ENCODE assay signal across 16 cellular contexts in genomic region chr9:91086657-91087563, GRCh38.
"Had no signal": no experiment of that assay in that cellular context is flagged by ENCODE, and none has a peak within 500 bp of the region (broad histone marks: within the 10 kb centered on the region; RNA-seq: fewer than 3 reads in every experiment).

No MANE protein-coding gene starts in this region.

- H3K4me1 ChIP-seq: lower lobe of right lung, upper lobe of right lung had no signal

- DNase-seq: activated CD4-positive, alpha-beta T cell treated with anti-CD3 and anti-CD28 coated beads, Interleukin-2, amount 10 ng/mL, durations not matched to agents 7 days and 5 days; activated naive CD4-positive, alpha-beta T cell treated with Interleukin-2 at 50 U/mL for 16 hours; anterior cingulate cortex; caudate nucleus; endodermal cell; hypothalamus; lower lobe of right lung; stimulated activated CD4-positive, alpha-beta T cell treated with anti-CD3 and anti-CD28 coated beads, Interleukin-4, amount 100 ng/mL, for 24 hours; stimulated activated naive B cell treated with anti-CD40 and anti-IgM and Interleukin-4, amounts not matched to agents 10 μg/mL and 1 μg/mL and 100 μg/mL, for 72 hours; T1000; upper lobe of right lung had no signal

- H3K27me3 ChIP-seq: neutrophil, upper lobe of right lung had no signal

- H3K9me3 ChIP-seq: lower lobe of right lung, neutrophil, thoracic aorta, upper lobe of right lung had no signal

- ATAC-seq: lower lobe of right lung; sciatic nerve; stimulated activated naive B cell treated with anti-CD40 and anti-IgM and Interleukin-4, amounts not matched to agents 10 μg/mL and 1 μg/mL and 100 μg/mL, for 72 hours; upper lobe of right lung had no signal

- H3K4me2 ChIP-seq: smooth muscle cell had no signal

- H3K27ac ChIP-seq: epithelial cell of prostate, lower lobe of right lung, thoracic aorta, upper lobe of right lung had no signal

- H3K4me3 ChIP-seq: lower lobe of right lung, smooth muscle cell, thoracic aorta, upper lobe of right lung had no signal

- H3K36me3 ChIP-seq: lower lobe of right lung, neutrophil, thoracic aorta, upper lobe of right lung had no signal
